In genomic region chr9:81530846-81531245, GRCh38 we compare ENCODE assay signal across 28 cellular contexts.
"Had no signal": no experiment of that assay in that cellular context is flagged by ENCODE, and none has a peak within 500 bp of the region (broad histone marks: within the 10 kb centered on the region; RNA-seq: fewer than 3 reads in every experiment).

No MANE protein-coding gene starts in this region.

- H3K9ac ChIP-seq: SK-N-SH had no signal

- H3K9me3 ChIP-seq: ascending aorta, body of pancreas, SJCRH30, SK-N-SH had no signal

- FAIRE-seq: bronchial epithelial cell had no signal

- H3K4me3 ChIP-seq: ascending aorta, body of pancreas, SJCRH30 had no signal

- H3K36me3 ChIP-seq: ascending aorta, SJCRH30, WERI-Rb-1 had no signal

- H3K4me2 ChIP-seq: SK-N-SH had no signal

- H3K27me3 ChIP-seq: ascending aorta, body of pancreas, SJCRH30 had no signal

- DNase-seq: activated CD4-positive, alpha-beta memory T cell treated with anti-CD3 and anti-CD28 coated beads for 36 hours; activated CD4-positive, alpha-beta T cell treated with anti-CD3 and anti-CD28 coated beads, Interleukin-2, amount 10 ng/mL, durations not matched to agents 7 days and 5 days; activated CD4-positive, CD25-positive, alpha-beta regulatory T cell treated with anti-CD3 and anti-CD28 coated beads, Interleukin-2, amount 50 U/mL, for 72 hours; activated CD8-positive, alpha-beta memory T cell treated with anti-CD3 and anti-CD28 coated beads for 24 hours; activated effector memory CD4-positive, alpha-beta T cell treated with anti-CD3 and anti-CD28 coated beads, Interleukin-2, amount 50 U/mL, for 16 hours; activated naive CD4-positive, alpha-beta T cell treated with Interleukin-2 at 50 U/mL for 16 hours; activated naive CD8-positive, alpha-beta T cell treated with anti-CD3 and anti-CD28 coated beads, Interleukin-2, amount 50 U/mL, for 24 hours; activated T-cell treated with anti-CD3 and anti-CD28 coated beads, Interleukin-2, amount 50 U/mL, for 4 hours; amniotic stem cell; body of pancreas; central memory CD4-positive, alpha-beta T cell; Kasumi-1; KBM-7; NCI-H1105 treated with DMSO at 0.1 percent for 48 hours; NCI-H1436 treated with DMSO at 0.1 percent for 48 hours; NCI-H187; NCI-H2081; NCI-H510A treated with DMSO at 0.1 percent for 48 hours; Right ventricle myocardium superior; SJCRH30; SK-N-SH; T-helper 1 cell; WERI-Rb-1 had no signal

- H3K9me2 ChIP-seq: SK-N-SH had no signal

- H3K27ac ChIP-seq: RWPE1, SJCRH30, WERI-Rb-1 had no signal

- ATAC-seq: activated naive CD4-positive, alpha-beta T cell treated with anti-CD3 and anti-CD28 coated beads, Interleukin-2, amount 50 U/mL, for 72 hours; activated naive CD8-positive, alpha-beta T cell treated with anti-CD3 and anti-CD28 coated beads, Interleukin-2, amount 50 U/mL, for 24 hours; activated T-cell treated with anti-CD3 and anti-CD28 coated beads, Interleukin-2, amount 50 U/mL, for 4 hours; body of pancreas; Panc1 had no signal
